9 cellular contexts compared by ENCODE assay signal in genomic region chr2:196750977-196751631, GRCh38. TPM values are rescaled to one million over a fixed set of nuclear protein-coding genes. Genes with fewer than 3 reads are reported as not detected.
DNase-seq lines count a peak whose midpoint lies in the region; ATAC-seq and TF ChIP-seq lines count a peak whose summit lies in the region.
"Had no signal": no experiment of that assay in that cellular context is flagged by ENCODE, and none has a peak within 500 bp of the region (broad histone marks: within the 10 kb centered on the region; RNA-seq: fewer than 3 reads in every experiment).

No MANE protein-coding gene starts in this region.

- TF ChIP-seq CTCF in GM10248 (IDR thresholded peaks at IDR 0.05; ENCODE audit: control extremely low read depth, extremely low read depth, low read depth, missing control alignments): peak; percentile 82
- peak; percentile 90 for TF ChIP-seq CTCF in astrocyte of the spinal cord (IDR thresholded peaks at IDR 0.05; ENCODE audit: low read depth, low read length)

- CTCF ChIA-PET in GM10248 (lab: Yijun Ruan, JAX): interaction anchor here (0.6 to 4.4 kb wide), 54 partner anchors 9 to 1027 kb away, joined by 3 to 55 read pairs (median 4); partner anchors contain the start of genes C2orf66, CCDC150 and GTF3C3

- in situ Hi-C loops in astrocyte of the spinal cord (cut with HindIII; ENCODE audit: low sequenced_read_pairs): no loop called here

- H3K4me3 ChIP-seq in astrocyte of the spinal cord (ENCODE audit: low read depth, low read length): no peak overlapping the region

- POLR2A ChIA-PET in GM10248 (lab: Yijun Ruan, JAX): no interaction called here

- ATAC-seq in GM21825 (IDR thresholded peaks at IDR 0.05; ENCODE audit: unreplicated experiment): peak; percentile 89

- DNase-seq in GM10248 (ENCODE audit: extremely low spot score) (peak; percentile 66), LHCN-M2 (ENCODE audit: low read depth) (peak; percentile 26), T-helper 22 cell (ENCODE audit: low read depth) (peak; percentile 5), astrocyte of the spinal cord (ENCODE audit: low read depth, low spot score) (peak; percentile 67), iPS DF 19.7 (ENCODE audit: low read depth, low spot score) (peak; percentile 20), DMS79 treated with DMSO at 0.1 percent for 48 hours (lab: John Stamatoyannopoulos, UW) (no peak)
- peak; percentile 70 for DNase-seq in stimulated activated CD4-positive, alpha-beta T cell treated with anti-CD3 and anti-CD28 coated beads, Interleukin-15, amount 100 ng/mL, for 24 hours

RNA-seq across cellular contexts. Expression of gene GTF3C3, which starts 48.4 kb away (rescaled TPM):
- 13.5 and 16.0 TPM in 2 replicates for total RNA-seq in LHCN-M2 (2014; rRNA removed)
- polyA plus RNA-seq in LHCN-M2 (2012): 5.0 TPM

RNA-seq across cellular contexts. Expression of gene C2orf66, which starts 58.1 kb away (rescaled TPM):
- total RNA-seq in LHCN-M2 (2014; rRNA removed): 0.32 TPM in 1 of 2 replicates, not detected in the other
- polyA plus RNA-seq in LHCN-M2 (2012): 0.04 TPM
- total RNA-seq: skeletal muscle tissue had no signal
